8 cellular contexts compared by ENCODE assay signal in genomic region chr22:43263645-43264514, GRCh38.
A peak's percentile ranks its signal among the peaks of the same experiment; 100 is the strongest.
DNase-seq lines count a peak whose midpoint lies in the region; ATAC-seq and TF ChIP-seq lines count a peak whose summit lies in the region.

No MANE protein-coding gene starts in this region.

- peak overlapping the region; percentile 39 for H3K4me3 Mint-ChIP-seq in activated CD4-positive, alpha-beta memory T cell treated with anti-CD3 and anti-CD28 coated beads for 36 hours
- H3K4me3 Mint-ChIP-seq in effector memory CD8-positive, alpha-beta T cell: peak overlapping the region; percentile 86 to 91
- H3K4me3 Mint-ChIP-seq in nephron progenitor cell: peak overlapping the region; percentile 62

- peak; percentile 82 for ATAC-seq in effector memory CD8-positive, alpha-beta T cell (replicated peaks)

- H3K27me3 ChIP-seq in GM06990 (replicated peaks; ENCODE audit: control insufficient read depth, insufficient read depth, low read length): no peaks in the 10 kb centered on the region
- H3K27me3 ChIP-seq in thyroid gland: no peaks in the 10 kb centered on the region

- POLR2A ChIA-PET in activated CD4-positive, alpha-beta memory T cell treated with anti-CD3 and anti-CD28 coated beads for 36 hours (lab: Charles Lee): no interaction called here

- H3K4me3 ChIP-seq in GM06990 (replicated peaks; ENCODE audit: low read depth, low read length) (peak overlapping the region; percentile 35), HFF-Myc (replicated peaks; ENCODE audit: low read depth, low read length) (no peak overlapping the region), thyroid gland (replicated peaks in 1 of 3) (no peak overlapping the region)

- intact Hi-C loops in activated CD4-positive, alpha-beta memory T cell treated with anti-CD3 and anti-CD28 coated beads for 36 hours (cut with micrococcal nuclease): loop anchor here (10.0 kb wide), 1 partner anchor 79 kb away; the partner anchor contains the start of gene TTLL12
- intact Hi-C loops in thyroid gland (cut with DNase I): no loop called here

- peaks cover 25% of the 10 kb centered on the region for H3K4me1 Mint-ChIP-seq in activated CD4-positive, alpha-beta memory T cell treated with anti-CD3 and anti-CD28 coated beads for 36 hours (ENCODE audit: low read depth)
- peaks cover 26 to 28% of the 10 kb centered on the region in 2 donors for H3K4me1 Mint-ChIP-seq in effector memory CD8-positive, alpha-beta T cell (ENCODE audit: low read depth in 2 of 2)
- H3K4me1 Mint-ChIP-seq in nephron progenitor cell: peaks cover 89% of the 10 kb centered on the region

- DNase-seq in GM06990 (ENCODE audit: extremely low read depth, insufficient read length) (peak; percentile 69), HFF-Myc (ENCODE audit: extremely low read depth, low read depth) (peak; percentile 45), NCI-H1694 treated with DMSO at 0.1 percent for 48 hours (lab: John Stamatoyannopoulos, UW) (peak; percentile 58), nephron progenitor cell (no peak), thyroid gland (peak; percentile 21 to 37), NCI-H2081 treated with DMSO at 0.1 percent for 48 hours (lab: John Stamatoyannopoulos, UW) (no peak)
- peak; percentile 93 for DNase-seq in activated CD4-positive, alpha-beta memory T cell treated with anti-CD3 and anti-CD28 coated beads for 36 hours
- DNase-seq in effector memory CD8-positive, alpha-beta T cell: peak; percentile 85 to 87 (median 86)

- H3K4me1 ChIP-seq in thyroid gland: peaks cover 0 to 12% of the 10 kb centered on the region in 2 donors

- H3K36me3 ChIP-seq in GM06990 (ENCODE audit: control insufficient read depth, insufficient read depth, low read length): no peaks in the 10 kb centered on the region
- no peaks in the 10 kb centered on the region for H3K36me3 ChIP-seq in thyroid gland

- CTCF ChIA-PET in activated CD4-positive, alpha-beta memory T cell treated with anti-CD3 and anti-CD28 coated beads for 36 hours (lab: Charles Lee): interaction anchor here (1.0 to 2.7 kb wide), 3 partner anchors 10 to 123 kb away, joined by 3 to 11 read pairs (median 10); no protein-coding TSS in a partner anchor

- peak overlapping the region; percentile 65 for H3K27ac Mint-ChIP-seq in activated CD4-positive, alpha-beta memory T cell treated with anti-CD3 and anti-CD28 coated beads for 36 hours
- peak overlapping the region; percentile 98 to 99 for H3K27ac Mint-ChIP-seq in effector memory CD8-positive, alpha-beta T cell
- H3K27ac Mint-ChIP-seq in nephron progenitor cell: peak overlapping the region; percentile 20

- H3K36me3 Mint-ChIP-seq in activated CD4-positive, alpha-beta memory T cell treated with anti-CD3 and anti-CD28 coated beads for 36 hours: no peaks in the 10 kb centered on the region
- peaks cover 12% of the 10 kb centered on the region for H3K36me3 Mint-ChIP-seq in effector memory CD8-positive, alpha-beta T cell (ENCODE audit: insufficient read depth)
- peaks cover 20% of the 10 kb centered on the region for H3K36me3 Mint-ChIP-seq in nephron progenitor cell (ENCODE audit: low read depth)

- no peak for TF ChIP-seq POLR2A in thyroid gland (IDR thresholded peaks at IDR 0.05)

- H3K27ac ChIP-seq in thyroid gland: peak overlapping the region in 1 of 3 donors; percentile 53

- no peak for TF ChIP-seq CTCF in GM06990 (IDR thresholded peaks at IDR 0.05; ENCODE audit: insufficient read depth, low read length, poor library complexity, severe bottlenecking)
- TF ChIP-seq CTCF in HFF-Myc (IDR thresholded peaks at IDR 0.05; ENCODE audit: low read depth, low read length, missing control alignments): no peak
- no peak for TF ChIP-seq CTCF in nephron progenitor cell (IDR thresholded peaks at IDR 0.05)
- TF ChIP-seq CTCF in thyroid gland (IDR thresholded peaks at IDR 0.05): no peak

- H3K9me3 ChIP-seq in thyroid gland: no peaks in the 10 kb centered on the region

- no peaks in the 10 kb centered on the region for H3K9me3 Mint-ChIP-seq in activated CD4-positive, alpha-beta memory T cell treated with anti-CD3 and anti-CD28 coated beads for 36 hours
- no peaks in the 10 kb centered on the region for H3K9me3 Mint-ChIP-seq in effector memory CD8-positive, alpha-beta T cell
- no peaks in the 10 kb centered on the region for H3K9me3 Mint-ChIP-seq in nephron progenitor cell

- WGBS in thyroid gland, 2 donors: 52 to 62% methylated on average over 24 to 26 of the region's 27 CpGs

- H3K27me3 Mint-ChIP-seq in activated CD4-positive, alpha-beta memory T cell treated with anti-CD3 and anti-CD28 coated beads for 36 hours: no peaks in the 10 kb centered on the region
- no peaks in the 10 kb centered on the region for H3K27me3 Mint-ChIP-seq in effector memory CD8-positive, alpha-beta T cell
- peaks cover 43% of the 10 kb centered on the region for H3K27me3 Mint-ChIP-seq in nephron progenitor cell (ENCODE audit: low read depth, poor library complexity)

Comparison
In these comparisons a context has a peak if more than half of its experiments do, and no peak if none do; other contexts are left out.
1. DNase-seq: peak in GM06990 (single experiment), HFF-Myc (single experiment), NCI-H1694 treated with DMSO at 0.1 percent for 48 hours (single experiment), activated CD4-positive, alpha-beta memory T cell treated with anti-CD3 and anti-CD28 coated beads for 36 hours (single experiment), effector memory CD8-positive, alpha-beta T cell (3 of 3) and thyroid gland (2 of 2); none in nephron progenitor cell (single experiment) and NCI-H2081 treated with DMSO at 0.1 percent for 48 hours (single experiment).
2. H3K27ac Mint-ChIP-seq: peak in every context shown above with its lines; median percentile 98 in effector memory CD8-positive, alpha-beta T cell; 65 in activated CD4-positive, alpha-beta memory T cell treated with anti-CD3 and anti-CD28 coated beads for 36 hours; 20 in nephron progenitor cell.
3. Peak in every context shown above with its lines, with median percentiles within 50 percentile points of each other: H3K4me3 Mint-ChIP-seq.